In the genomic region with DNA sequence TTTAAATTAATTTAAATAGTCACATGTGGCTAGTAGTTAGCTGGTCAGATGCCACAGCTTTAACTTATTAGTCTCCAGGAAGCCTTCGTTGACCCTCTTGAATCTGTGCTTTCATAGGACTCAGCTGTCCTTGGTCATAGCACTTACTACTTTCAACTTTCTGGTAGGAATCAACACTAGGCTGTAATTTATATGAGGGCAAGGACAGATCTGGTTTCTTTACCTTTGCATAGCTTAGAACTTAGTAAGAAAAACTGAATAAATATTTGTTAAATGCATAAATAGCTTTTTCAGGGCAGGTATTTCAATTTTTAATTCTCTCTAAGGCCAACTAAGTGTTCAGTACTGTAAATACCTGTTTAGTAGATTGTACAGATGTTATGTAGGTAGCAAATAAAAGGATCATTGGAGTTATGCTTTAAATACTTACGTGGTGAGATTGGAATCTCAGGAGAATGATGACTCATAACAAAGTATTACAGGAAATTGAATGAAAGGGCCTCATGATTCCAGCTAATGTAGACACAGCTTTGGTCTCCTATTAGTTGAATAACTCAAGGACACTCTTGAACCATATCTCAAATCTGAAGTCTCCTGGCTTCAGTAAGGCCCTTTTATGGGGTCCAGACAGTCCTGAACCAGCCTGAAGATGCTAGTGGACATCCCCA, we compare ENCODE assay signal across 11 cellular contexts. TPM values are rescaled to one million over a fixed set of nuclear protein-coding genes. Genes with fewer than 3 reads are reported as not detected.
A peak's percentile ranks its signal among the peaks of the same experiment; 100 is the strongest.
DNase-seq lines count a peak whose midpoint lies in the region; ATAC-seq, FAIRE-seq and TF ChIP-seq lines count a peak whose summit lies in the region.
"Had no signal": no experiment of that assay in that cellular context is flagged by ENCODE, and none has a peak within 500 bp of the region (broad histone marks: within the 10 kb centered on the region; RNA-seq: fewer than 3 reads in every experiment).

No MANE protein-coding gene starts in this region.

- peaks cover 47% of the 10 kb centered on the region for H3K4me1 Mint-ChIP-seq in activated T-cell treated with anti-CD3 and anti-CD28 coated beads, Interleukin-2, amount 50 U/mL, for 4 hours (ENCODE audit: low read depth)
- H3K4me1 Mint-ChIP-seq in activated T-helper 1 cell treated with anti-CD3 and anti-CD28 coated beads, Interleukin-12 subunit alpha, Interleukin-12 subunit beta, Interleukin-2, Interleukin-4 antibody, amounts not matched to agents 30 ng/mL and 10 ng/mL and 1 ng/mL, durations not matched to agents 14 hours and 24 hours and 36 hours (ENCODE audit: low read depth) = peaks cover 57% of the 10 kb centered on the region

- H3K4me1 ChIP-seq in hepatocyte (ENCODE audit: insufficient read depth) = peaks cover 25% of the 10 kb centered on the region
- H3K4me1 ChIP-seq in thyroid gland = peaks cover 33 to 36% of the 10 kb centered on the region in 2 donors

- H3K36me3 Mint-ChIP-seq in activated T-cell treated with anti-CD3 and anti-CD28 coated beads, Interleukin-2, amount 50 U/mL, for 4 hours (ENCODE audit: insufficient read depth) = peaks cover 13% of the 10 kb centered on the region
- peaks cover 21% of the 10 kb centered on the region for H3K36me3 Mint-ChIP-seq in activated T-helper 1 cell treated with anti-CD3 and anti-CD28 coated beads, Interleukin-12 subunit alpha, Interleukin-12 subunit beta, Interleukin-2, Interleukin-4 antibody, amounts not matched to agents 30 ng/mL and 10 ng/mL and 1 ng/mL, durations not matched to agents 14 hours and 24 hours and 36 hours (ENCODE audit: low read depth)

- DNase-seq in activated T-cell treated with anti-CD3 and anti-CD28 coated beads, Interleukin-2, amount 50 U/mL, for 4 hours = no peak
- DNase-seq in activated T-cell treated with anti-CD3 and anti-CD28 coated beads, Interleukin-2, amount 50 U/mL, for 1 hour = no peak
- DNase-seq in activated T-helper 1 cell treated with anti-CD3 and anti-CD28 coated beads, Interleukin-12 subunit alpha, Interleukin-12 subunit beta, Interleukin-2, Interleukin-4 antibody, amounts not matched to agents 30 ng/mL and 10 ng/mL and 1 ng/mL, durations not matched to agents 14 hours and 24 hours and 36 hours (ENCODE audit: low spot score) = no peak
- DNase-seq in hepatocyte (ENCODE audit: low spot score) (peak; percentile 46), thyroid gland (no peak), GM12892 (ENCODE audit: insufficient read length) (no peak), NCI-H2081 (lab: John Stamatoyannopoulos, UW) (no peak)
- DNase-seq: amygdala; stimulated activated CD4-positive, alpha-beta T cell treated with anti-CD3 and anti-CD28 coated beads, Interleukin-4, amount 100 ng/mL, for 24 hours had no signal

- TF ChIP-seq POLR2A in thyroid gland (IDR thresholded peaks at IDR 0.05) (no peak), GM12892 (IDR thresholded peaks at IDR 0.05; ENCODE audit: low read depth, low read length) (no peak)

- no peaks in the 10 kb centered on the region for H3K9me2 ChIP-seq in hepatocyte (replicated peaks; ENCODE audit: insufficient read depth)

- no peak for FAIRE-seq in GM12892 (lab: Jason Lieb, UNC)

- H3K27me3 Mint-ChIP-seq in activated T-cell treated with anti-CD3 and anti-CD28 coated beads, Interleukin-2, amount 50 U/mL, for 4 hours (ENCODE audit: low read depth) = no peaks in the 10 kb centered on the region
- H3K27me3 Mint-ChIP-seq in activated T-helper 1 cell treated with anti-CD3 and anti-CD28 coated beads, Interleukin-12 subunit alpha, Interleukin-12 subunit beta, Interleukin-2, Interleukin-4 antibody, amounts not matched to agents 30 ng/mL and 10 ng/mL and 1 ng/mL, durations not matched to agents 14 hours and 24 hours and 36 hours (ENCODE audit: insufficient read depth) = peaks cover 9% of the 10 kb centered on the region

- H3K4me3 Mint-ChIP-seq in activated T-cell treated with anti-CD3 and anti-CD28 coated beads, Interleukin-2, amount 50 U/mL, for 4 hours = peak overlapping the region; percentile 54
- H3K4me3 Mint-ChIP-seq in activated T-helper 1 cell treated with anti-CD3 and anti-CD28 coated beads, Interleukin-12 subunit alpha, Interleukin-12 subunit beta, Interleukin-2, Interleukin-4 antibody, amounts not matched to agents 30 ng/mL and 10 ng/mL and 1 ng/mL, durations not matched to agents 14 hours and 24 hours and 36 hours = peak overlapping the region; percentile 93

- H3K27ac ChIP-seq in hepatocyte (peak overlapping the region; percentile 94), thyroid gland (peak overlapping the region; percentile 95 to 97 (median 96))
- H3K27ac ChIP-seq: C4-2B had no signal

- intact Hi-C loops in activated T-helper 1 cell treated with anti-CD3 and anti-CD28 coated beads, Interleukin-12 subunit alpha, Interleukin-12 subunit beta, Interleukin-2, Interleukin-4 antibody, amounts not matched to agents 30 ng/mL and 10 ng/mL and 1 ng/mL, durations not matched to agents 14 hours and 24 hours and 36 hours (cut with micrococcal nuclease) = loop anchor here (5.0 kb wide), 4 partner anchors 60 to 365 kb away; partner anchors contain the start of genes PPP1CB, SPDYA and TRMT61B
- intact Hi-C loops in thyroid gland (cut with DNase I) = no loop called here

- H2AFZ ChIP-seq in hepatocyte = no peak overlapping the region

- no peak overlapping the region for H3K4me3 ChIP-seq in hepatocyte
- H3K4me3 ChIP-seq in thyroid gland (replicated peaks in 1 of 3) = no peak overlapping the region

- H3K4me2 ChIP-seq in hepatocyte = peak overlapping the region; percentile 91

- 65% methylated on average over 2 of the region's 2 CpGs for WGBS in hepatocyte (ENCODE audit: low lambda C conversion rate, missing lambda C conversion rate)
- 77 to 81% methylated on average over 2 of the region's 2 CpGs for WGBS in thyroid gland, 2 donors

- no peaks in the 10 kb centered on the region for H3K9me3 Mint-ChIP-seq in activated T-cell treated with anti-CD3 and anti-CD28 coated beads, Interleukin-2, amount 50 U/mL, for 4 hours
- no peaks in the 10 kb centered on the region for H3K9me3 Mint-ChIP-seq in activated T-helper 1 cell treated with anti-CD3 and anti-CD28 coated beads, Interleukin-12 subunit alpha, Interleukin-12 subunit beta, Interleukin-2, Interleukin-4 antibody, amounts not matched to agents 30 ng/mL and 10 ng/mL and 1 ng/mL, durations not matched to agents 14 hours and 24 hours and 36 hours

- H3K9me3 ChIP-seq in hepatocyte (ENCODE audit: low read depth) (no peaks in the 10 kb centered on the region), thyroid gland (no peaks in the 10 kb centered on the region)

- H4K20me1 ChIP-seq in hepatocyte (ENCODE audit: insufficient read depth, poor library complexity, severe bottlenecking) = no peaks in the 10 kb centered on the region

- H3K27ac Mint-ChIP-seq in activated T-helper 1 cell treated with anti-CD3 and anti-CD28 coated beads, Interleukin-12 subunit alpha, Interleukin-12 subunit beta, Interleukin-2, Interleukin-4 antibody, amounts not matched to agents 30 ng/mL and 10 ng/mL and 1 ng/mL, durations not matched to agents 14 hours and 24 hours and 36 hours = peak overlapping the region; percentile 18

- no peaks in the 10 kb centered on the region for H3K36me3 ChIP-seq in hepatocyte (replicated peaks; ENCODE audit: insufficient read depth, low read depth)
- H3K36me3 ChIP-seq in thyroid gland = no peaks in the 10 kb centered on the region

- H3K27me3 ChIP-seq in hepatocyte (no peaks in the 10 kb centered on the region), thyroid gland (no peaks in the 10 kb centered on the region)

- H3K79me2 ChIP-seq in hepatocyte = peaks cover 53% of the 10 kb centered on the region

- TF ChIP-seq CTCF in hepatocyte (IDR thresholded peaks at IDR 0.05; ENCODE audit: poor library complexity) (no peak), thyroid gland (IDR thresholded peaks at IDR 0.05) (no peak)

- no peak for ATAC-seq in activated T-cell treated with anti-CD3 and anti-CD28 coated beads, Interleukin-2, amount 50 U/mL, for 4 hours
- ATAC-seq in HG02759 (IDR thresholded peaks at IDR 0.05; ENCODE audit: unreplicated experiment) = no peak

RNA-seq across cellular contexts. Expression of gene CLIP4, which starts 2.6 kb away (rescaled TPM):
- 10 to 100 TPM; 11.7 to 14.5 (median 12.1) TPM for total RNA-seq in activated T-cell treated with anti-CD3 and anti-CD28 coated beads, Interleukin-2, amount 50 U/mL, for 4 hours
- total RNA-seq in activated T-helper 1 cell treated with anti-CD3 and anti-CD28 coated beads, Interleukin-12 subunit alpha, Interleukin-12 subunit beta, Interleukin-2, Interleukin-4 antibody, amounts not matched to agents 30 ng/mL and 10 ng/mL and 1 ng/mL, durations not matched to agents 14 hours and 24 hours and 36 hours = 24.5 and 25.8 TPM in 2 replicates
- total RNA-seq in hepatocyte = 31.2 and 35.6 TPM in 2 replicates
- polyA plus RNA-seq in hepatocyte = 15.9 and 17.3 TPM in 2 replicates
- total RNA-seq in thyroid gland = 100 to 1,000 TPM; 148 to 398 (median 222) TPM
- 29.7 TPM for polyA plus RNA-seq in GM12892 (2012; ENCODE audit: missing spikeins)

RNA-seq across cellular contexts. Expression of gene PCARE, which starts 43.4 kb away (rescaled TPM):
- not detected for total RNA-seq in activated T-cell treated with anti-CD3 and anti-CD28 coated beads, Interleukin-2, amount 50 U/mL, for 4 hours
- not detected in 2 replicates for total RNA-seq in activated T-helper 1 cell treated with anti-CD3 and anti-CD28 coated beads, Interleukin-12 subunit alpha, Interleukin-12 subunit beta, Interleukin-2, Interleukin-4 antibody, amounts not matched to agents 30 ng/mL and 10 ng/mL and 1 ng/mL, durations not matched to agents 14 hours and 24 hours and 36 hours
- 0.04 and 2.2 TPM in 2 replicates for total RNA-seq in hepatocyte
- 0.04 TPM in 1 of 2 replicates, not detected in the other for polyA plus RNA-seq in hepatocyte
- total RNA-seq in thyroid gland = under 1 TPM in 1 of 4 donors, not detected in 3; 0.11 TPM
- not detected for polyA plus RNA-seq in GM12892 (2012; ENCODE audit: missing spikeins)
